In the genomic region with DNA sequence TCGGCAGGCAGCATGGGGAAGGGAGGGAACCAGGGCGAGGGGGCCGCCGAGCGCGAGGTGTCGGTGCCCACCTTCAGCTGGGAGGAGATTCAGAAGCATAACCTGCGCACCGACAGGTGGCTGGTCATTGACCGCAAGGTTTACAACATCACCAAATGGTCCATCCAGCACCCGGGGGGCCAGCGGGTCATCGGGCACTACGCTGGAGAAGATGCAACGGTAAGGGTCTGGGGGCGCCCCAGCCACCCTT, we compare ENCODE assay signal across 7 cellular contexts. TPM values are rescaled to one million over a fixed set of nuclear protein-coding genes. Genes with fewer than 3 reads are reported as not detected.
DNase-seq lines count a peak whose midpoint lies in the region; ATAC-seq and TF ChIP-seq lines count a peak whose summit lies in the region.

No MANE protein-coding gene starts in this region.

- H4K20me1 ChIP-seq in GM23338 (replicated peaks; ENCODE audit: insufficient read depth) = peaks cover 36% of the 10 kb centered on the region

- H3K9me3 Mint-ChIP-seq in GM23338 = peaks cover 3% of the 10 kb centered on the region; the same call in 1 of the 3 replicates
- no peaks in the 10 kb centered on the region for H3K9me3 Mint-ChIP-seq in WTC11

- intact Hi-C loops in stomach (cut with DNase I; ENCODE audit: low total_unique reads) = no loop called here

- H3K27ac ChIP-seq in GM23338 (ENCODE audit: low read depth) (peak overlapping the region; percentile 99), iPS DF 6.9 (ENCODE audit: low read length) (no peak overlapping the region), stomach (peak overlapping the region; percentile 59 to 85 (median 69))

- DNase-seq in GM23338 (ENCODE audit: low spot score) = no peak
- no peak for DNase-seq in WTC11 (ENCODE audit: low spot score)
- no peak for DNase-seq in iPS DF 6.9 (ENCODE audit: low read depth, low spot score)
- no peak for DNase-seq in stomach
- no peak for DNase-seq in dermis blood vessel endothelial cell
- DNase-seq in GM19238 (ENCODE audit: insufficient read length, low spot score) = no peak

- peak overlapping the region; percentile 100 for H3K4me2 ChIP-seq in GM23338

- no peak for TF ChIP-seq POLR2A in stomach (IDR thresholded peaks at IDR 0.05)

- H3K9me2 ChIP-seq in GM23338 (ENCODE audit: insufficient read depth) = no peaks in the 10 kb centered on the region

- H3K36me3 Mint-ChIP-seq in GM23338 (ENCODE audit: low read depth) (peaks cover 35% of the 10 kb centered on the region), WTC11 (peaks cover 5% of the 10 kb centered on the region; the same call in 1 of the 2 replicates)

- peaks cover 52% of the 10 kb centered on the region for H3K4me1 ChIP-seq in GM23338 (ENCODE audit: insufficient read depth)
- peaks cover 4% of the 10 kb centered on the region for H3K4me1 ChIP-seq in iPS DF 6.9 (ENCODE audit: control insufficient read depth, insufficient read depth, low read length)
- H3K4me1 ChIP-seq in stomach = peaks cover 14 to 62% (median 33%) of the 10 kb centered on the region in 4 donors

- POLR2A ChIA-PET in WTC11 (lab: Charles Lee) = interaction anchor here (6.5 kb wide), 1 partner anchor 13 kb away, joined by 66 read pairs; a partner anchor contains a TSS

- peaks cover 26% of the 10 kb centered on the region for H3K27me3 Mint-ChIP-seq in GM23338 (ENCODE audit: insufficient read depth, low read depth, poor library complexity)
- no peaks in the 10 kb centered on the region for H3K27me3 Mint-ChIP-seq in WTC11 (ENCODE audit: low read depth)

- H3K4me3 Mint-ChIP-seq in GM23338 = peak overlapping the region; percentile 87
- H3K4me3 Mint-ChIP-seq in WTC11 = peak overlapping the region; percentile 85

- peak overlapping the region; percentile 99 for H3K4me3 ChIP-seq in GM23338
- peak overlapping the region; percentile 68 for H3K4me3 ChIP-seq in iPS DF 6.9 (ENCODE audit: low read length)
- H3K4me3 ChIP-seq in stomach = peak overlapping the region; percentile 49 to 70 (median 60)

- H3K79me2 ChIP-seq in GM23338 (replicated peaks; ENCODE audit: insufficient read depth) = peaks cover 55% of the 10 kb centered on the region

- no peaks in the 10 kb centered on the region for H3K27me3 ChIP-seq in GM23338 (ENCODE audit: insufficient read depth)
- H3K27me3 ChIP-seq in iPS DF 6.9 (ENCODE audit: control insufficient read depth, insufficient read depth, low read length) = no peaks in the 10 kb centered on the region
- H3K27me3 ChIP-seq in stomach = peaks cover 0 to 28% (median 5%) of the 10 kb centered on the region in 3 donors

- H3F3A ChIP-seq in GM23338 (replicated peaks; ENCODE audit: low read depth) = peaks cover 43% of the 10 kb centered on the region

- TF ChIP-seq CTCF in GM23338 (conservative IDR thresholded peaks at IDR 0.05; ENCODE audit: low read depth in 2 of 2) (no peak), WTC11 (IDR thresholded peaks at IDR 0.05) (no peak), stomach (IDR thresholded peaks at IDR 0.05) (no peak)

- H3K36me3 ChIP-seq in GM23338 (ENCODE audit: insufficient read depth) (no peaks in the 10 kb centered on the region; the same call in none of the 2 replicates), iPS DF 6.9 (ENCODE audit: control insufficient read depth, insufficient read depth, low read length) (no peaks in the 10 kb centered on the region), stomach (no peaks in the 10 kb centered on the region)

- no CpG with 5 or more reads among the region's 16 CpGs for WGBS in iPS DF 6.9 (ENCODE audit: insufficient coverage, insufficient read length)
- WGBS in stomach, 5 donors = 0 to 2% (median 1%) methylated on average over 8 to 16 of the region's 16 CpGs

- H3K27ac Mint-ChIP-seq in GM23338 (peak overlapping the region; percentile 95), WTC11 (peak overlapping the region; percentile 90)

- TF ChIP-seq EP300 in stomach (IDR thresholded peaks at IDR 0.05) = no peak

- H3K4me1 Mint-ChIP-seq in GM23338 = peaks cover 49% of the 10 kb centered on the region
- peaks cover 53% of the 10 kb centered on the region for H3K4me1 Mint-ChIP-seq in WTC11

- H3K9me3 ChIP-seq in iPS DF 6.9 (ENCODE audit: control insufficient read depth, insufficient read depth, low read length) = no peaks in the 10 kb centered on the region
- no peaks in the 10 kb centered on the region for H3K9me3 ChIP-seq in stomach

- no peak overlapping the region for H2AFZ ChIP-seq in GM23338

- no peak for ATAC-seq in GM23338
- no peak for ATAC-seq in WTC11
- no peak for ATAC-seq in HG02623 (IDR thresholded peaks at IDR 0.05; ENCODE audit: unreplicated experiment)

- CTCF ChIA-PET in WTC11 (lab: Charles Lee) = interaction anchor here (0.9 to 4.7 kb wide), 5 partner anchors 13 to 110 kb away, joined by 3 to 40 read pairs (median 14); a partner anchor contains a TSS

TF ChIP-seq in GM23338, 12 proteins besides CTCF, POLR2A, EP300 and RAD21 (continues in another document):
- TF ChIP-seq ZNF114 (CRISPR knock-in tag; IDR thresholded peaks at IDR 0.05) = no peak
- TF ChIP-seq POLR2AphosphoS5 (IDR thresholded peaks at IDR 0.05; ENCODE audit: low read depth) = no peak; the same call in 1 of the 2 replicates
- no peak for TF ChIP-seq EZH2 (IDR thresholded peaks at IDR 0.05; ENCODE audit: low read depth, unreplicated experiment)
- no peak for TF ChIP-seq CREB1 (CRISPR knock-in tag; IDR thresholded peaks at IDR 0.05; ENCODE audit: low read depth)
- TF ChIP-seq ZNF331 (CRISPR knock-in tag; IDR thresholded peaks at IDR 0.05; ENCODE audit: low read depth) = no peak
- TF ChIP-seq, protein P1, sequence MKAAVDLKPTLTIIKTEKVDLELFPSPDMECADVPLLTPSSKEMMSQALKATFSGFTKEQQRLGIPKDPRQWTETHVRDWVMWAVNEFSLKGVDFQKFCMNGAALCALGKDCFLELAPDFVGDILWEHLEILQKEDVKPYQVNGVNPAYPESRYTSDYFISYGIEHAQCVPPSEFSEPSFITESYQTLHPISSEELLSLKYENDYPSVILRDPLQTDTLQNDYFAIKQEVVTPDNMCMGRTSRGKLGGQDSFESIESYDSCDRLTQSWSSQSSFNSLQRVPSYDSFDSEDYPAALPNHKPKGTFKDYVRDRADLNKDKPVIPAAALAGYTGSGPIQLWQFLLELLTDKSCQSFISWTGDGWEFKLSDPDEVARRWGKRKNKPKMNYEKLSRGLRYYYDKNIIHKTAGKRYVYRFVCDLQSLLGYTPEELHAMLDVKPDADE (IDR thresholded peaks at IDR 0.05) = no peak

TF ChIP-seq in WTC11, 78 proteins besides CTCF, POLR2A, EP300 and RAD21:
- peak; percentile 75; the same call in 1 of the 2 replicates for TF ChIP-seq ATF1 (CRISPR knock-in tag; IDR thresholded peaks at IDR 0.05)
- TF ChIP-seq, protein P2, sequence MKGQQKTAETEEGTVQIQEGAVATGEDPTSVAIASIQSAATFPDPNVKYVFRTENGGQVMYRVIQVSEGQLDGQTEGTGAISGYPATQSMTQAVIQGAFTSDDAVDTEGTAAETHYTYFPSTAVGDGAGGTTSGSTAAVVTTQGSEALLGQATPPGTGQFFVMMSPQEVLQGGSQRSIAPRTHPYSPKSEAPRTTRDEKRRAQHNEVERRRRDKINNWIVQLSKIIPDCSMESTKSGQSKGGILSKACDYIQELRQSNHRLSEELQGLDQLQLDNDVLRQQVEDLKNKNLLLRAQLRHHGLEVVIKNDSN (CRISPR knock-in tag; IDR thresholded peaks at IDR 0.05) = peak; percentile 1; the same call in 1 of the 2 replicates
- TF ChIP-seq SMAD3 (CRISPR knock-in tag; IDR thresholded peaks at IDR 0.05; ENCODE audit: borderline replicate concordance) = 0 out of 2 replicates have a peak, but pooled peaks have one; percentile 2
- peak; percentile 81; the same call in 1 of the 2 replicates for TF ChIP-seq ZNF416 (CRISPR knock-in tag; IDR thresholded peaks at IDR 0.05)
- no peak for TF ChIP-seq ZNF121 (CRISPR knock-in tag; IDR thresholded peaks at IDR 0.05)
- TF ChIP-seq EMX1 (CRISPR knock-in tag; IDR thresholded peaks at IDR 0.05) = peak; percentile 16; the same call in 1 of the 2 replicates
- TF ChIP-seq, protein P3, sequence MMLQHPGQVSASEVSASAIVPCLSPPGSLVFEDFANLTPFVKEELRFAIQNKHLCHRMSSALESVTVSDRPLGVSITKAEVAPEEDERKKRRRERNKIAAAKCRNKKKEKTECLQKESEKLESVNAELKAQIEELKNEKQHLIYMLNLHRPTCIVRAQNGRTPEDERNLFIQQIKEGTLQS (CRISPR knock-in tag; conservative IDR thresholded peaks at IDR 0.05) = no peak

RNA-seq across cellular contexts. Expression of a gene that starts 0.2 kb away (rescaled TPM):
- total RNA-seq in GM23338 (2014; rRNA removed; shearing (Covaris generic)) = 354 and 392 TPM in 2 replicates
- polyA plus RNA-seq in GM23338 (2016; fragmentation: Nextera tagmentation; extraction: Ambion mirVana) (124 and 126 TPM in 2 replicates), stomach (10 to 100 TPM in 1 of 3 donors, 1 to 10 TPM in 2; 3.5 to 17.1 (median 6.4) TPM)
- total RNA-seq in WTC11 (2021) (416 to 423 TPM (median 422 TPM) in 3 replicates), stomach (10 to 100 TPM in 3 of 5 donors, 1 to 10 TPM in 1, not detected in 1; 9.6 to 15.2 (median 14.0) TPM), dermis blood vessel endothelial cell (75.9 and 253 TPM in 2 replicates)

RNA-seq across cellular contexts. Expression of a gene that starts 11.5 kb away (rescaled TPM):
- 103 and 119 TPM in 2 replicates for total RNA-seq in GM23338 (2014; rRNA removed; shearing (Covaris generic))
- 67.6 and 74.9 TPM in 2 replicates for polyA plus RNA-seq in GM23338 (2016; fragmentation: Nextera tagmentation; extraction: Ambion mirVana)
- total RNA-seq in WTC11 (2021) = 105 to 108 TPM (median 105 TPM) in 3 replicates
- 10 to 100 TPM in 4 of 5 donors, not detected in 1; 11.7 to 56.5 (median 17.3) TPM for total RNA-seq in stomach
- polyA plus RNA-seq in stomach = 1 to 10 TPM; 1.8 to 6.4 (median 4.1) TPM
- total RNA-seq in dermis blood vessel endothelial cell = 34.9 and 73.6 TPM in 2 replicates

RNA-seq across cellular contexts. Expression of a gene that starts 35.6 kb away (rescaled TPM):
- total RNA-seq in GM23338 (2014; rRNA removed; shearing (Covaris generic)) = 89.0 and 96.3 TPM in 2 replicates
- polyA plus RNA-seq in GM23338 (2016; fragmentation: Nextera tagmentation; extraction: Ambion mirVana) = 78.8 and 85.1 TPM in 2 replicates
- 72.3 to 96.3 TPM (median 73.2 TPM) in 3 replicates for total RNA-seq in WTC11 (2021)
- total RNA-seq in stomach = 10 to 100 TPM in 2 of 5 donors, 1 to 10 TPM in 2, not detected in 1; 4.2 to 24.6 (median 10.4) TPM
- 10 to 100 TPM in 1 of 3 donors, 1 to 10 TPM in 2; 5.0 to 14.3 (median 10.0) TPM for polyA plus RNA-seq in stomach
- 27.4 and 48.5 TPM in 2 replicates for total RNA-seq in dermis blood vessel endothelial cell

RNA-seq across cellular contexts. Expression of a gene that starts 35.9 kb away (rescaled TPM):
- 71.3 and 73.3 TPM in 2 replicates for total RNA-seq in GM23338 (2014; rRNA removed; shearing (Covaris generic))
- polyA plus RNA-seq in GM23338 (2016; fragmentation: Nextera tagmentation; extraction: Ambion mirVana) (519 and 553 TPM in 2 replicates), stomach (100 to 1,000 TPM; 184 to 274 (median 210) TPM)
- total RNA-seq in WTC11 (2021) (175 to 192 TPM (median 190 TPM) in 3 replicates), stomach (10 to 100 TPM in 4 of 5 donors, not detected in 1; 24.1 to 50.3 (median 42.8) TPM), dermis blood vessel endothelial cell (27.9 and 41.0 TPM in 2 replicates)
